ENCODE assay signal across 19 cellular contexts in the genomic region with DNA sequence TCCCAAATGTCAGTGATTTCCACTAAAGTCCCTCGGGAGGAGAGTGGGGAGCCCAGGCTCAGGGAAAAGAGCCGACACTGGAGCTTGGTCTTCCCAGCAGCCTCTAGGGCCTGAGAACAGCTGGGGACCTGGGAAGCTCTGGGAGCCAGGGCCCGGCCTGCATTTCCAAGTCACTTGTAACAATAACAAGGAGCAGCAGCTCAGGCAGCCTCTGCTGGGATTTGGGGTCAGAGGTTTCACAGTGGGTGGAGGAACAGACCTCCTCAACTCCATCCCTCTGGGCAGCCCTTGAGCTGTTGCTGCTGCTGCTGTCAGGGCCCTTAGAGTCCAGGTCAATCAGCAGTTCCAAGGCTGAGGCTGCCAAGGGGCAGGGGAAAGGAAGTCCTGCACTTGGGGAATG. TPM values are rescaled to one million over a fixed set of nuclear protein-coding genes. Genes with fewer than 3 reads are reported as not detected.
DNase-seq lines count a peak whose midpoint lies in the region; ATAC-seq and TF ChIP-seq lines count a peak whose summit lies in the region.
"Had no signal": no experiment of that assay in that cellular context is flagged by ENCODE, and none has a peak within 500 bp of the region (broad histone marks: within the 10 kb centered on the region; RNA-seq: fewer than 3 reads in every experiment).

No MANE protein-coding gene starts in this region.

- no peaks in the 10 kb centered on the region for H3K36me3 Mint-ChIP-seq in activated T-cell treated with anti-CD3 and anti-CD28 coated beads, Interleukin-2, amount 50 U/mL, for 4 hours (ENCODE audit: insufficient read depth)
- H3K36me3 Mint-ChIP-seq: activated naive CD4-positive, alpha-beta T cell treated with anti-CD3 and anti-CD28 coated beads, Interleukin-2, amount 50 U/mL, for 24 hours had no signal

- H3K9me3 ChIP-seq in AG04450 (ENCODE audit: control insufficient read depth, insufficient read depth, low read length): no peaks in the 10 kb centered on the region
- H3K9me3 ChIP-seq: HAP-1, MG63 had no signal

- TF ChIP-seq CTCF in AG04450 (IDR thresholded peaks at IDR 0.05; ENCODE audit: low read depth, low read length): no peak

- CTCF ChIA-PET in AG04450 (lab: Charles Lee): interaction anchor here (0.8 to 1.1 kb wide), 2 partner anchors 11 to 14 kb away, joined by 3 to 4 read pairs; a partner anchor contains a TSS

- H3K4me3 Mint-ChIP-seq in activated T-cell treated with anti-CD3 and anti-CD28 coated beads, Interleukin-2, amount 50 U/mL, for 4 hours: no peak overlapping the region
- H3K4me3 Mint-ChIP-seq: activated CD8-positive, alpha-beta T cell treated with anti-CD3 and anti-CD28 coated beads, Interleukin-2, amount 10 ng/mL, durations not matched to agents 7 days and 5 days; activated naive CD4-positive, alpha-beta T cell treated with anti-CD3 and anti-CD28 coated beads, Interleukin-2, amount 50 U/mL, for 24 hours; CD4-positive, alpha-beta T cell had no signal

- DNase-seq in AG04450 (ENCODE audit: low read depth, low spot score): no peak
- DNase-seq in NCI-H2171 (lab: John Stamatoyannopoulos, UW): peak; percentile 22
- DNase-seq in left cardiac atrium: peak; percentile 33
- peak; percentile 56 for DNase-seq in myocyte (ENCODE audit: low read depth)
- no peak for DNase-seq in activated T-cell treated with anti-CD3 and anti-CD28 coated beads, Interleukin-2, amount 50 U/mL, for 4 hours
- DNase-seq in NOMO-1 treated with DMSO at 0.1 percent for 48 hours (lab: John Stamatoyannopoulos, UW; ENCODE audit: unreplicated experiment): no peak
- no peak for DNase-seq in NCI-H526 (lab: John Stamatoyannopoulos, UW)
- DNase-seq: activated CD8-positive, alpha-beta T cell treated with anti-CD3 and anti-CD28 coated beads, Interleukin-2, amount 10 ng/mL, durations not matched to agents 7 days and 5 days; activated T-cell treated with anti-CD3 and anti-CD28 coated beads, Interleukin-2, amount 50 U/mL, for 48 hours; CD4-positive, alpha-beta T cell; MG63; NCI-H345; NK-92 treated with Interleukin-12 subunit alpha and Interleukin-12 subunit beta, amount 100 ng/mL, for 24 hours; posterior cingulate gyrus; RPMI8226; T1000 had no signal

- peak; percentile 65 for ATAC-seq in left cardiac atrium
- ATAC-seq in GM21723 (IDR thresholded peaks at IDR 0.05; ENCODE audit: unreplicated experiment): no peak
- ATAC-seq in activated T-cell treated with anti-CD3 and anti-CD28 coated beads, Interleukin-2, amount 50 U/mL, for 4 hours: no peak
- ATAC-seq: activated CD8-positive, alpha-beta T cell treated with anti-CD3 and anti-CD28 coated beads, Interleukin-2, amount 10 ng/mL, durations not matched to agents 7 days and 5 days had no signal

- no peaks in the 10 kb centered on the region for H3K4me1 Mint-ChIP-seq in activated T-cell treated with anti-CD3 and anti-CD28 coated beads, Interleukin-2, amount 50 U/mL, for 4 hours (ENCODE audit: low read depth)
- H3K4me1 Mint-ChIP-seq: activated naive CD4-positive, alpha-beta T cell treated with anti-CD3 and anti-CD28 coated beads, Interleukin-2, amount 50 U/mL, for 24 hours had no signal

- intact Hi-C loops in left cardiac atrium (cut with DNase I): no loop called here

- no peak overlapping the region for H3K4me3 ChIP-seq in AG04450 (ENCODE audit: low read depth, low read length)
- H3K4me3 ChIP-seq: HAP-1, MG63 had no signal

- POLR2A ChIA-PET in AG04450 (lab: Yijun Ruan, JAX): no interaction called here

- H3K9me3 Mint-ChIP-seq in activated T-cell treated with anti-CD3 and anti-CD28 coated beads, Interleukin-2, amount 50 U/mL, for 4 hours: no peaks in the 10 kb centered on the region
- H3K9me3 Mint-ChIP-seq: activated naive CD4-positive, alpha-beta T cell treated with anti-CD3 and anti-CD28 coated beads, Interleukin-2, amount 50 U/mL, for 24 hours; CD4-positive, alpha-beta T cell had no signal

- peak overlapping the region; percentile 21 for H3K27ac ChIP-seq in AG04450 (ENCODE audit: low read depth, low read length)

- H3K27me3 Mint-ChIP-seq in activated T-cell treated with anti-CD3 and anti-CD28 coated beads, Interleukin-2, amount 50 U/mL, for 4 hours (ENCODE audit: low read depth): no peaks in the 10 kb centered on the region
- H3K27me3 Mint-ChIP-seq: activated naive CD4-positive, alpha-beta T cell treated with anti-CD3 and anti-CD28 coated beads, Interleukin-2, amount 50 U/mL, for 24 hours had no signal

- no peaks in the 10 kb centered on the region for H3K27me3 ChIP-seq in AG04450 (ENCODE audit: control insufficient read depth, insufficient read depth, low read length)
- H3K27me3 ChIP-seq: MG63 had no signal

RNA-seq across cellular contexts. Expression of a gene that starts 11.1 kb away (rescaled TPM):
- 1.3 and 1.6 TPM in 2 replicates for polyA plus RNA-seq in AG04450 (2011; rRNA removed)
- 2.6 and 3.4 TPM in 2 replicates for polyA minus RNA-seq in AG04450 (2011; rRNA and poly(A)+ RNA removed)
- total RNA-seq in left cardiac atrium: 10 to 100 TPM; 13.2 to 15.2 TPM
- total RNA-seq in myocyte: 3.3 and 3.4 TPM in 2 replicates
- 1.1 TPM for polyA plus RNA-seq in myocyte (2012)
- under 1 TPM; 0.11 to 0.19 (median 0.18) TPM for total RNA-seq in activated T-cell treated with anti-CD3 and anti-CD28 coated beads, Interleukin-2, amount 50 U/mL, for 4 hours

Comparison
In these comparisons a context has a peak if more than half of its experiments do, and no peak if none do; other contexts are left out.
1. DNase-seq: peak in NCI-H2171 (single experiment), left cardiac atrium (single experiment) and myocyte (single experiment); none in AG04450 (single experiment), activated T-cell treated with anti-CD3 and anti-CD28 coated beads, Interleukin-2, amount 50 U/mL, for 4 hours (single experiment), NOMO-1 treated with DMSO at 0.1 percent for 48 hours (single experiment) and NCI-H526 (0 of 2).
2. ATAC-seq: peak in left cardiac atrium (2 of 2); none in GM21723 (single experiment) and activated T-cell treated with anti-CD3 and anti-CD28 coated beads, Interleukin-2, amount 50 U/mL, for 4 hours (0 of 2).